2 cellular contexts compared by ENCODE assay signal in the genomic region with DNA sequence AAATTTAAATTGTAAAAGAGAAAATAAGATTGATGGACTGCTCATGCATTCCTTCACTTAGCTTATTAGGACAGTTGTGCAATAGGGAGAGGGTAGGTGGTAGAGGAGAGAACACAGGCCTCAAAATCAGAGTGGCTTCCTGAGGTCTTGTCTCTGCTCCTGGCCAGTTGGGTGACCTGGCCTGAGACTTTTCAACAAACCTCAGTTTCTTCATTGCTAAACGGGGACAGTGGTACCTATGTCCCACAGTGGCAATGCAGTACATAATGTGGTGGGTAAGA.
TF ChIP-seq lines count a peak whose summit lies in the region.

No MANE protein-coding gene starts in this region.

TF ChIP-seq in SK-N-SH, 30 proteins besides CTCF, POLR2A, EP300 and RAD21 (continued from another document):
- TF ChIP-seq TEAD4 (IDR thresholded peaks at IDR 0.05; ENCODE audit: borderline replicate concordance, insufficient read depth) (no peak), CHD2 (IDR thresholded peaks at IDR 0.05; ENCODE audit: low read length, partially characterized antibody) (no peak), ELF1 (IDR thresholded peaks at IDR 0.05) (no peak), EZH2phosphoT487 (IDR thresholded peaks at IDR 0.05; ENCODE audit: borderline replicate concordance, low read depth) (no peak), SMC3 (IDR thresholded peaks at IDR 0.05; ENCODE audit: low read depth, low read length) (no peak), JUND (IDR thresholded peaks at IDR 0.05) (no peak), SIN3A (IDR thresholded peaks at IDR 0.05; ENCODE audit: borderline replicate concordance, low read depth, low read length) (no peak), FOXM1 (IDR thresholded peaks at IDR 0.05; ENCODE audit: low read depth) (no peak), MEF2A (IDR thresholded peaks at IDR 0.05; ENCODE audit: borderline replicate concordance, low read depth) (no peak), MXI1 (IDR thresholded peaks at IDR 0.05; ENCODE audit: low read depth, low read length) (no peak), NRF1 (IDR thresholded peaks at IDR 0.05; ENCODE audit: low read depth, low read length) (no peak), RXRA (IDR thresholded peaks at IDR 0.05; ENCODE audit: borderline replicate concordance, low read depth) (no peak)
- TF ChIP-seq, protein P1, sequence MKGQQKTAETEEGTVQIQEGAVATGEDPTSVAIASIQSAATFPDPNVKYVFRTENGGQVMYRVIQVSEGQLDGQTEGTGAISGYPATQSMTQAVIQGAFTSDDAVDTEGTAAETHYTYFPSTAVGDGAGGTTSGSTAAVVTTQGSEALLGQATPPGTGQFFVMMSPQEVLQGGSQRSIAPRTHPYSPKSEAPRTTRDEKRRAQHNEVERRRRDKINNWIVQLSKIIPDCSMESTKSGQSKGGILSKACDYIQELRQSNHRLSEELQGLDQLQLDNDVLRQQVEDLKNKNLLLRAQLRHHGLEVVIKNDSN (IDR thresholded peaks at IDR 0.05; ENCODE audit: borderline replicate concordance, low read depth): no peak
- TF ChIP-seq, protein P2, sequence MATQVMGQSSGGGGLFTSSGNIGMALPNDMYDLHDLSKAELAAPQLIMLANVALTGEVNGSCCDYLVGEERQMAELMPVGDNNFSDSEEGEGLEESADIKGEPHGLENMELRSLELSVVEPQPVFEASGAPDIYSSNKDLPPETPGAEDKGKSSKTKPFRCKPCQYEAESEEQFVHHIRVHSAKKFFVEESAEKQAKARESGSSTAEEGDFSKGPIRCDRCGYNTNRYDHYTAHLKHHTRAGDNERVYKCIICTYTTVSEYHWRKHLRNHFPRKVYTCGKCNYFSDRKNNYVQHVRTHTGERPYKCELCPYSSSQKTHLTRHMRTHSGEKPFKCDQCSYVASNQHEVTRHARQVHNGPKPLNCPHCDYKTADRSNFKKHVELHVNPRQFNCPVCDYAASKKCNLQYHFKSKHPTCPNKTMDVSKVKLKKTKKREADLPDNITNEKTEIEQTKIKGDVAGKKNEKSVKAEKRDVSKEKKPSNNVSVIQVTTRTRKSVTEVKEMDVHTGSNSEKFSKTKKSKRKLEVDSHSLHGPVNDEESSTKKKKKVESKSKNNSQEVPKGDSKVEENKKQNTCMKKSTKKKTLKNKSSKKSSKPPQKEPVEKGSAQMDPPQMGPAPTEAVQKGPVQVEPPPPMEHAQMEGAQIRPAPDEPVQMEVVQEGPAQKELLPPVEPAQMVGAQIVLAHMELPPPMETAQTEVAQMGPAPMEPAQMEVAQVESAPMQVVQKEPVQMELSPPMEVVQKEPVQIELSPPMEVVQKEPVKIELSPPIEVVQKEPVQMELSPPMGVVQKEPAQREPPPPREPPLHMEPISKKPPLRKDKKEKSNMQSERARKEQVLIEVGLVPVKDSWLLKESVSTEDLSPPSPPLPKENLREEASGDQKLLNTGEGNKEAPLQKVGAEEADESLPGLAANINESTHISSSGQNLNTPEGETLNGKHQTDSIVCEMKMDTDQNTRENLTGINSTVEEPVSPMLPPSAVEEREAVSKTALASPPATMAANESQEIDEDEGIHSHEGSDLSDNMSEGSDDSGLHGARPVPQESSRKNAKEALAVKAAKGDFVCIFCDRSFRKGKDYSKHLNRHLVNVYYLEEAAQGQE (IDR thresholded peaks at IDR 0.05; ENCODE audit: low read depth, low read length): no peak
- TF ChIP-seq, protein P3, sequence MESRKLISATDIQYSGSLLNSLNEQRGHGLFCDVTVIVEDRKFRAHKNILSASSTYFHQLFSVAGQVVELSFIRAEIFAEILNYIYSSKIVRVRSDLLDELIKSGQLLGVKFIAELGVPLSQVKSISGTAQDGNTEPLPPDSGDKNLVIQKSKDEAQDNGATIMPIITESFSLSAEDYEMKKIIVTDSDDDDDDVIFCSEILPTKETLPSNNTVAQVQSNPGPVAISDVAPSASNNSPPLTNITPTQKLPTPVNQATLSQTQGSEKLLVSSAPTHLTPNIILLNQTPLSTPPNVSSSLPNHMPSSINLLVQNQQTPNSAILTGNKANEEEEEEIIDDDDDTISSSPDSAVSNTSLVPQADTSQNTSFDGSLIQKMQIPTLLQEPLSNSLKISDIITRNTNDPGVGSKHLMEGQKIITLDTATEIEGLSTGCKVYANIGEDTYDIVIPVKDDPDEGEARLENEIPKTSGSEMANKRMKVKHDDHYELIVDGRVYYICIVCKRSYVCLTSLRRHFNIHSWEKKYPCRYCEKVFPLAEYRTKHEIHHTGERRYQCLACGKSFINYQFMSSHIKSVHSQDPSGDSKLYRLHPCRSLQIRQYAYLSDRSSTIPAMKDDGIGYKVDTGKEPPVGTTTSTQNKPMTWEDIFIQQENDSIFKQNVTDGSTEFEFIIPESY (IDR thresholded peaks at IDR 0.05; ENCODE audit: borderline replicate concordance, low read depth): no peak

TF ChIP-seq in SK-N-SH treated with all-trans-retinoic acid at 6 μM for 48 hours, 23 proteins besides CTCF, POLR2A, EP300 and RAD21 (continued from another document):
- TF ChIP-seq, protein P4, sequence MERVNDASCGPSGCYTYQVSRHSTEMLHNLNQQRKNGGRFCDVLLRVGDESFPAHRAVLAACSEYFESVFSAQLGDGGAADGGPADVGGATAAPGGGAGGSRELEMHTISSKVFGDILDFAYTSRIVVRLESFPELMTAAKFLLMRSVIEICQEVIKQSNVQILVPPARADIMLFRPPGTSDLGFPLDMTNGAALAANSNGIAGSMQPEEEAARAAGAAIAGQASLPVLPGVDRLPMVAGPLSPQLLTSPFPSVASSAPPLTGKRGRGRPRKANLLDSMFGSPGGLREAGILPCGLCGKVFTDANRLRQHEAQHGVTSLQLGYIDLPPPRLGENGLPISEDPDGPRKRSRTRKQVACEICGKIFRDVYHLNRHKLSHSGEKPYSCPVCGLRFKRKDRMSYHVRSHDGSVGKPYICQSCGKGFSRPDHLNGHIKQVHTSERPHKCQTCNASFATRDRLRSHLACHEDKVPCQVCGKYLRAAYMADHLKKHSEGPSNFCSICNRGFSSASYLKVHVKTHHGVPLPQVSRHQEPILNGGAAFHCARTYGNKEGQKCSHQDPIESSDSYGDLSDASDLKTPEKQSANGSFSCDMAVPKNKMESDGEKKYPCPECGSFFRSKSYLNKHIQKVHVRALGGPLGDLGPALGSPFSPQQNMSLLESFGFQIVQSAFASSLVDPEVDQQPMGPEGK (CRISPR knock-in tag; IDR thresholded peaks at IDR 0.05; ENCODE audit: borderline replicate concordance): no peak
- no peak for TF ChIP-seq RARB (CRISPR knock-in tag; IDR thresholded peaks at IDR 0.05)
- TF ChIP-seq ZNF8 (CRISPR knock-in tag; IDR thresholded peaks at IDR 0.05): no peak
- TF ChIP-seq PPARA (CRISPR knock-in tag; IDR thresholded peaks at IDR 0.05; ENCODE audit: borderline replicate concordance): no peak
- no peak for TF ChIP-seq GLIS3 (CRISPR knock-in tag; IDR thresholded peaks at IDR 0.05)
- no peak for TF ChIP-seq SNAI2 (CRISPR knock-in tag; IDR thresholded peaks at IDR 0.05)
- TF ChIP-seq, protein P5, sequence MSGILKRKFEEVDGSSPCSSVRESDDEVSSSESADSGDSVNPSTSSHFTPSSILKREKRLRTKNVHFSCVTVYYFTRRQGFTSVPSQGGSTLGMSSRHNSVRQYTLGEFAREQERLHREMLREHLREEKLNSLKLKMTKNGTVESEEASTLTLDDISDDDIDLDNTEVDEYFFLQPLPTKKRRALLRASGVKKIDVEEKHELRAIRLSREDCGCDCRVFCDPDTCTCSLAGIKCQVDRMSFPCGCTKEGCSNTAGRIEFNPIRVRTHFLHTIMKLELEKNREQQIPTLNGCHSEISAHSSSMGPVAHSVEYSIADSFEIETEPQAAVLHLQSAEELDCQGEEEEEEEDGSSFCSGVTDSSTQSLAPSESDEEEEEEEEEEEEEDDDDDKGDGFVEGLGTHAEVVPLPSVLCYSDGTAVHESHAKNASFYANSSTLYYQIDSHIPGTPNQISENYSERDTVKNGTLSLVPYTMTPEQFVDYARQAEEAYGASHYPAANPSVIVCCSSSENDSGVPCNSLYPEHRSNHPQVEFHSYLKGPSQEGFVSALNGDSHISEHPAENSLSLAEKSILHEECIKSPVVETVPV (CRISPR knock-in tag; IDR thresholded peaks at IDR 0.05): no peak
